In genomic region chr1:94795321-94795899, GRCh38 we compare ENCODE assay signal across 17 cellular contexts. TPM values are rescaled to one million over a fixed set of nuclear protein-coding genes. Genes with fewer than 3 reads are reported as not detected.
DNase-seq lines count a peak whose midpoint lies in the region; ATAC-seq and TF ChIP-seq lines count a peak whose summit lies in the region.
"Had no signal": no experiment of that assay in that cellular context is flagged by ENCODE, and none has a peak within 500 bp of the region (broad histone marks: within the 10 kb centered on the region; RNA-seq: fewer than 3 reads in every experiment).

No MANE protein-coding gene starts in this region.

- POLR2A ChIA-PET in activated CD4-positive, alpha-beta T cell treated with anti-CD3 and anti-CD28 coated beads for 36 hours (lab: Charles Lee): no interaction called here

- DNase-seq in activated CD4-positive, alpha-beta T cell treated with anti-CD3 and anti-CD28 coated beads for 36 hours: no peak
- DNase-seq in activated CD4-positive, alpha-beta T cell treated with anti-CD3 and anti-CD28 coated beads, Interleukin-2, amount 50 U/mL, for 1 hour: no peak
- DNase-seq in endothelial cell (ENCODE audit: low spot score) (no peak), spleen (no peak), breast epithelium (ENCODE audit: low spot score in 2 of 2) (no peak), medulla oblongata (ENCODE audit: extremely low spot score) (no peak)
- DNase-seq: CD8-positive, alpha-beta memory T cell; NCI-H1105 treated with DMSO at 0.1 percent for 48 hours; SJCRH30; T-helper 9 cell had no signal

- no peak for TF ChIP-seq CTCF in endothelial cell (IDR thresholded peaks at IDR 0.05; ENCODE audit: unreplicated experiment)
- no peak for TF ChIP-seq CTCF in spleen (IDR thresholded peaks at IDR 0.05 in 8 of 11, conservative IDR thresholded peaks at IDR 0.05 in 3 of 11)
- no peak for TF ChIP-seq CTCF in breast epithelium (IDR thresholded peaks at IDR 0.05)

- H3K4me1 ChIP-seq in spleen (peaks cover 14 to 95% (median 39%) of the 10 kb centered on the region in 6 donors), breast epithelium (no peaks in the 10 kb centered on the region)
- H3K4me1 ChIP-seq: prostate gland had no signal

- intact Hi-C loops in activated CD4-positive, alpha-beta T cell treated with anti-CD3 and anti-CD28 coated beads for 36 hours (cut with DNase I, micrococcal nuclease): no loop called here
- intact Hi-C loops in spleen (cut with DNase I; ENCODE audit: low total_unique reads): no loop called here
- intact Hi-C loops in breast epithelium (cut with DNase I; ENCODE audit: low total_unique reads): no loop called here

- H3K27me3 Mint-ChIP-seq in activated CD4-positive, alpha-beta T cell treated with anti-CD3 and anti-CD28 coated beads for 36 hours: no peaks in the 10 kb centered on the region
- peaks cover 6% of the 10 kb centered on the region for H3K27me3 Mint-ChIP-seq in endothelial cell (ENCODE audit: unreplicated experiment)
- H3K27me3 Mint-ChIP-seq: CD8-positive, alpha-beta memory T cell had no signal

- H3K4me3 ChIP-seq in spleen (peak overlapping the region in 1 of 8 donors; percentile 2), breast epithelium (no peak overlapping the region)
- H3K4me3 ChIP-seq: esophagus muscularis mucosa, GM23338, prostate gland, SJCRH30 had no signal

- H3K9me3 Mint-ChIP-seq in activated CD4-positive, alpha-beta T cell treated with anti-CD3 and anti-CD28 coated beads for 36 hours (ENCODE audit: low read depth): no peaks in the 10 kb centered on the region
- H3K9me3 Mint-ChIP-seq in endothelial cell (ENCODE audit: unreplicated experiment): no peaks in the 10 kb centered on the region
- H3K9me3 Mint-ChIP-seq: activated T-helper 2 cell treated with anti-CD3 and anti-CD28 coated beads, Interferon-gamma antibody, Interleukin-2, Interleukin-4, amounts not matched to agents 10 μg/mL and 5 μg/mL and 100 μg/mL, durations not matched to agents 14 hours and 24 hours and 36 hours; CD8-positive, alpha-beta memory T cell; GM23338 had no signal

- H3K27me3 ChIP-seq in spleen (replicated peaks in 1 of 7) (no peaks in the 10 kb centered on the region), breast epithelium (no peaks in the 10 kb centered on the region)
- H3K27me3 ChIP-seq: esophagus muscularis mucosa, SJCRH30 had no signal

- H3K4me3 Mint-ChIP-seq in activated CD4-positive, alpha-beta T cell treated with anti-CD3 and anti-CD28 coated beads for 36 hours: no peak overlapping the region
- no peak overlapping the region for H3K4me3 Mint-ChIP-seq in endothelial cell (ENCODE audit: unreplicated experiment)
- H3K4me3 Mint-ChIP-seq: CD8-positive, alpha-beta memory T cell; GM23338 had no signal

- H3K27ac ChIP-seq in spleen (peak overlapping the region; percentile 10 to 68 (median 48)), breast epithelium (no peak overlapping the region)
- H3K27ac ChIP-seq: 22Rv1, esophagus muscularis mucosa, prostate gland, SJCRH30 had no signal

- no peaks in the 10 kb centered on the region for H3K36me3 ChIP-seq in spleen
- H3K36me3 ChIP-seq in breast epithelium: no peaks in the 10 kb centered on the region
- H3K36me3 ChIP-seq: esophagus muscularis mucosa, prostate gland, SJCRH30 had no signal

- TF ChIP-seq POLR2A in spleen (IDR thresholded peaks at IDR 0.05): no peak
- no peak for TF ChIP-seq POLR2A in breast epithelium (IDR thresholded peaks at IDR 0.05)

- no peak overlapping the region for H3K27ac Mint-ChIP-seq in activated CD4-positive, alpha-beta T cell treated with anti-CD3 and anti-CD28 coated beads for 36 hours
- peak overlapping the region; percentile 76 for H3K27ac Mint-ChIP-seq in endothelial cell (ENCODE audit: unreplicated experiment)
- H3K27ac Mint-ChIP-seq: activated T-helper 2 cell treated with anti-CD3 and anti-CD28 coated beads, Interferon-gamma antibody, Interleukin-2, Interleukin-4, amounts not matched to agents 10 μg/mL and 5 μg/mL and 100 μg/mL, durations not matched to agents 14 hours and 24 hours and 36 hours; GM23338 had no signal

- ATAC-seq in activated CD4-positive, alpha-beta T cell treated with anti-CD3 and anti-CD28 coated beads for 36 hours: peak; percentile 47
- ATAC-seq in HG03159 (IDR thresholded peaks at IDR 0.05; ENCODE audit: unreplicated experiment): peak; percentile 41
- ATAC-seq in GM18502 (IDR thresholded peaks at IDR 0.05; ENCODE audit: poor library complexity, unreplicated experiment): no peak
- ATAC-seq: GM23338 had no signal

- WGBS in spleen, 5 donors: 31 to 47% (median 37%) methylated on average over 8 of the region's 8 CpGs

- peaks cover 5% of the 10 kb centered on the region for H3K4me1 Mint-ChIP-seq in activated CD4-positive, alpha-beta T cell treated with anti-CD3 and anti-CD28 coated beads for 36 hours
- peaks cover 24% of the 10 kb centered on the region for H3K4me1 Mint-ChIP-seq in endothelial cell (ENCODE audit: unreplicated experiment)

- CTCF ChIA-PET in activated CD4-positive, alpha-beta T cell treated with anti-CD3 and anti-CD28 coated beads for 36 hours (lab: Charles Lee): interaction anchor here (0.9 kb wide), 1 partner anchor 10 kb away, joined by 4 read pairs; no protein-coding TSS in a partner anchor

- H3K9me3 ChIP-seq in spleen (no peaks in the 10 kb centered on the region), breast epithelium (no peaks in the 10 kb centered on the region)
- H3K9me3 ChIP-seq: esophagus muscularis mucosa, prostate gland had no signal

- H3K36me3 Mint-ChIP-seq in activated CD4-positive, alpha-beta T cell treated with anti-CD3 and anti-CD28 coated beads for 36 hours (ENCODE audit: low read depth): no peaks in the 10 kb centered on the region
- H3K36me3 Mint-ChIP-seq in endothelial cell (ENCODE audit: low read depth, unreplicated experiment): no peaks in the 10 kb centered on the region
- H3K36me3 Mint-ChIP-seq: CD8-positive, alpha-beta memory T cell had no signal

RNA-seq across cellular contexts. Expression of gene SLC44A3, which starts 24.7 kb away (rescaled TPM):
- total RNA-seq in activated CD4-positive, alpha-beta T cell treated with anti-CD3 and anti-CD28 coated beads for 36 hours: not detected
- 2.7 TPM for total RNA-seq in endothelial cell (ENCODE audit: unreplicated experiment)
- 1 to 10 TPM in 3 of 7 donors, under 1 TPM in 4; 0.65 to 4.0 (median 0.97) TPM for total RNA-seq in spleen
- under 1 TPM; 0.28 to 0.58 (median 0.32) TPM for polyA plus RNA-seq in spleen
- total RNA-seq in breast epithelium: 10 to 100 TPM in 2 of 3 donors, 1 to 10 TPM in 1; 2.1 to 12.6 (median 10.5) TPM
- total RNA-seq: activated T-helper 2 cell treated with anti-CD3 and anti-CD28 coated beads, Interferon-gamma antibody, Interleukin-2, Interleukin-4, amounts not matched to agents 10 μg/mL and 5 μg/mL and 100 μg/mL, durations not matched to agents 14 hours and 24 hours and 36 hours had no signal

Comparison
In these comparisons a context has a peak if more than half of its experiments do, and no peak if none do; other contexts are left out.
1. H3K27ac ChIP-seq: peak in spleen (8 of 8); none in breast epithelium (0 of 2).